8 cellular contexts compared by ENCODE assay signal in the genomic region with DNA sequence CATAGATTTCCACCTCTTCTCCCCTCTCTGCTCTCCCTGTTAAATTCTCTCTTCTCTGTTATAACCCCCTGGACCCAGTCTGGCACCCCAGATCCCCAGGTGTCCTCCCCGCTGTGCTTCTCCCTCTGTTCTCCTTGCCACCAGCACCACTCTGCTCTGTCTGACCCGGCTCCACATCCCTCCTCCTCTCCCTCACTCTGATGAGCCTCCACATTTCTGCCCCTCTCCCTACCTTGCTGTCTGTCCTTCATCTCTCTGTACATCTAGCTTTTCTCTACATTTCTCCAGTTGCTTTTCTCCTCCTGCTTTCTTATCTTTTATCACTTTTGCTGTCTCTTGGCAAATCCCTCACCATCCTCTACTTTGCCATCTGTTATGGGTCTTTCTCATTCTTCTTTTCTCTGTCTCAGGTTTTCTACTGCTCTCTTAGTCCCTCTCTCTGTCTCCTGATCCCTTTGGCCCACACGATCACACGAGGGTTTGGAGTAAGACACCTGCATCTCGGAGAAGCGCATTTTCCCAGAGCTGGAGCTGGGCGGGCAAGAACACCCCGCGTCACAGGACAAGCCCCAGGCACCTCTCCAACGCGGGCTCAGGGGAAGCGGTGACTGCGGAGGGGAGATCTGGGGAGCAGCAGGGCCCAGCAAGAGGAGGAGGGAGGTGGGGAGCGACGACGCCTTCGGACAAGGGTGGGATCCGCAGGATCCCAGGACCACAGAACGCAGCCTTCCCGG. TPM values are rescaled to one million over a fixed set of nuclear protein-coding genes. Genes with fewer than 3 reads are reported as not detected.
DNase-seq lines count a peak whose midpoint lies in the region; ATAC-seq and TF ChIP-seq lines count a peak whose summit lies in the region.
"Not testable (repeated sequence)": the region's sequence is repeated elsewhere in the genome, so short reads cannot be mapped to it uniquely, and the experiment has no call there.

No MANE protein-coding gene starts in this region.

- H3K27me3 ChIP-seq in upper lobe of right lung: not testable (repeated sequence)

- POLR2A ChIA-PET in activated CD4-positive, alpha-beta memory T cell treated with anti-CD3 and anti-CD28 coated beads for 36 hours (lab: Charles Lee): not testable (repeated sequence)

- peak; percentile 5 for DNase-seq in NCI-H2171 treated with DMSO at 0.1 percent for 48 hours (lab: John Stamatoyannopoulos, UW)
- peak; percentile 41 for DNase-seq in activated CD4-positive, alpha-beta memory T cell treated with anti-CD3 and anti-CD28 coated beads for 36 hours
- peak; percentile 4 for DNase-seq in inferior parietal cortex (ENCODE audit: extremely low spot score)
- DNase-seq in pons (ENCODE audit: low spot score): peak; percentile 8
- peak; percentile 71 for DNase-seq in upper lobe of right lung

- not testable (repeated sequence) for H3K9me3 ChIP-seq in upper lobe of right lung

- H3K27ac Mint-ChIP-seq in activated CD4-positive, alpha-beta memory T cell treated with anti-CD3 and anti-CD28 coated beads for 36 hours: peak overlapping the region; percentile 70
- peak overlapping the region; percentile 85 for H3K27ac Mint-ChIP-seq in dendritic cell treated with granulocyte-macrophage colony-stimulating factor and Interleukin-4, amounts not matched to agents 40 ng/mL and 50 ng/mL, for 4 days

- H3K4me3 ChIP-seq in GM12875 (ENCODE audit: low read depth, low read length): peak overlapping the region; percentile 64
- H3K4me3 ChIP-seq in upper lobe of right lung: peak overlapping the region; percentile 78

- H3K27ac ChIP-seq in upper lobe of right lung: peak overlapping the region; percentile 65

- ATAC-seq in HG02763 (IDR thresholded peaks at IDR 0.05; ENCODE audit: unreplicated experiment) (peak; percentile 29), upper lobe of right lung (peak; percentile 68)

- H3K36me3 Mint-ChIP-seq in activated CD4-positive, alpha-beta memory T cell treated with anti-CD3 and anti-CD28 coated beads for 36 hours: peaks cover 30% of the 10 kb centered on the region
- peaks cover 58% of the 10 kb centered on the region for H3K36me3 Mint-ChIP-seq in dendritic cell treated with granulocyte-macrophage colony-stimulating factor and Interleukin-4, amounts not matched to agents 40 ng/mL and 50 ng/mL, for 4 days (ENCODE audit: low read depth)

- H3K36me3 ChIP-seq in upper lobe of right lung: not testable (repeated sequence)

- peaks cover 19% of the 10 kb centered on the region for H3K4me1 Mint-ChIP-seq in activated CD4-positive, alpha-beta memory T cell treated with anti-CD3 and anti-CD28 coated beads for 36 hours (ENCODE audit: low read depth)
- H3K4me1 Mint-ChIP-seq in dendritic cell treated with granulocyte-macrophage colony-stimulating factor and Interleukin-4, amounts not matched to agents 40 ng/mL and 50 ng/mL, for 4 days (ENCODE audit: low read depth): not testable (repeated sequence)

- not testable (repeated sequence) for H3K9me3 Mint-ChIP-seq in activated CD4-positive, alpha-beta memory T cell treated with anti-CD3 and anti-CD28 coated beads for 36 hours
- H3K9me3 Mint-ChIP-seq in dendritic cell treated with granulocyte-macrophage colony-stimulating factor and Interleukin-4, amounts not matched to agents 40 ng/mL and 50 ng/mL, for 4 days: peaks cover 56% of the 10 kb centered on the region

- H3K4me3 Mint-ChIP-seq in activated CD4-positive, alpha-beta memory T cell treated with anti-CD3 and anti-CD28 coated beads for 36 hours: peak overlapping the region; percentile 84
- H3K4me3 Mint-ChIP-seq in dendritic cell treated with granulocyte-macrophage colony-stimulating factor and Interleukin-4, amounts not matched to agents 40 ng/mL and 50 ng/mL, for 4 days: peak overlapping the region; percentile 92

- TF ChIP-seq CTCF in GM12875 (IDR thresholded peaks at IDR 0.05; ENCODE audit: borderline replicate concordance, insufficient read depth, low read depth, low read length); upper lobe of right lung (IDR thresholded peaks at IDR 0.05): not testable (repeated sequence)

- CTCF ChIA-PET in activated CD4-positive, alpha-beta memory T cell treated with anti-CD3 and anti-CD28 coated beads for 36 hours (lab: Charles Lee): not testable (repeated sequence)

- intact Hi-C loops in activated CD4-positive, alpha-beta memory T cell treated with anti-CD3 and anti-CD28 coated beads for 36 hours (cut with micrococcal nuclease); dendritic cell treated with granulocyte-macrophage colony-stimulating factor and Interleukin-4, amounts not matched to agents 40 ng/mL and 50 ng/mL, for 4 days (cut with micrococcal nuclease); upper lobe of right lung (cut with DNase I): not testable (repeated sequence)

- not testable (repeated sequence) for H3K27me3 Mint-ChIP-seq in activated CD4-positive, alpha-beta memory T cell treated with anti-CD3 and anti-CD28 coated beads for 36 hours; dendritic cell treated with granulocyte-macrophage colony-stimulating factor and Interleukin-4, amounts not matched to agents 40 ng/mL and 50 ng/mL, for 4 days

- not testable (repeated sequence) for H3K4me1 ChIP-seq in upper lobe of right lung

RNA-seq across cellular contexts. Expression of a gene that starts 0.8 kb away (rescaled TPM):
- 10 to 100 TPM; 12.0 to 13.2 TPM for total RNA-seq in activated CD4-positive, alpha-beta memory T cell treated with anti-CD3 and anti-CD28 coated beads for 36 hours
- 18.6 TPM for total RNA-seq in upper lobe of right lung

RNA-seq across cellular contexts. Expression of a gene that starts 34.0 kb away (rescaled TPM):
- 10 to 100 TPM; 11.1 to 13.4 TPM for total RNA-seq in activated CD4-positive, alpha-beta memory T cell treated with anti-CD3 and anti-CD28 coated beads for 36 hours
- 13.1 TPM for total RNA-seq in upper lobe of right lung

RNA-seq across cellular contexts. Expression of a gene that starts 36.8 kb away (rescaled TPM):
- 10 to 100 TPM in 1 of 2 experiments, 1 to 10 TPM in 1; 8.5 to 10.3 TPM for total RNA-seq in activated CD4-positive, alpha-beta memory T cell treated with anti-CD3 and anti-CD28 coated beads for 36 hours
- total RNA-seq in upper lobe of right lung: 11.8 TPM

Comparison
In these comparisons a context has a peak if more than half of its experiments do, and no peak if none do; other contexts are left out.
1. Peak in every context shown above with its lines: DNase-seq, ATAC-seq, H3K4me3 ChIP-seq and H3K27ac ChIP-seq.
2. DNase-seq: peak in every context shown above with its lines; median percentile 71 in upper lobe of right lung; 41 in activated CD4-positive, alpha-beta memory T cell treated with anti-CD3 and anti-CD28 coated beads for 36 hours; 8 in pons; 5 in NCI-H2171 treated with DMSO at 0.1 percent for 48 hours; 4 in inferior parietal cortex.